ENCODE assay signal across 22 cellular contexts in the genomic region with DNA sequence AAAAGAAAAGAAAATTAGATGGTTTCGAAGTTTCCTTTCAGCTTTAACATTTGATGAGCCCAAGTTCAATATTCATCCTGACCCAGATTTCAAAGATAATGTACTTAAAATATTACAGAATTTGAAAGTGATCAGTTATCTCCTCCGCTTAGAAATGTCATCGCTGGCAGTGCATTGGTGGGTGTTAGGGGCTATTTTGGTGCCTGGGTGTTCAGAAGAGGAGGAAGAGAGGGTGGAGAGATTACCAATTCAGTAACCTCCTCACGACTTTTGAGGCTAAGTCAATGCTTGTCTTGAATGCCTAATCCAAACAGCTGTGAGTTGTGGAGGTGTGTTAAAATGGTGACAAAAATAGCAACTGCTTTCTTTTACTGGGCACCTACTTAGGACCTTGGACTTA. TPM values are rescaled to one million over a fixed set of nuclear protein-coding genes. Genes with fewer than 3 reads are reported as not detected.
DNase-seq lines count a peak whose midpoint lies in the region; ATAC-seq and TF ChIP-seq lines count a peak whose summit lies in the region.
"Had no signal": no experiment of that assay in that cellular context is flagged by ENCODE, and none has a peak within 500 bp of the region (broad histone marks: within the 10 kb centered on the region; RNA-seq: fewer than 3 reads in every experiment).

No MANE protein-coding gene starts in this region.

- intact Hi-C loops in activated CD4-positive, alpha-beta memory T cell treated with anti-CD3 and anti-CD28 coated beads for 36 hours (cut with micrococcal nuclease): no loop called here

- no peaks in the 10 kb centered on the region for H3K9me3 Mint-ChIP-seq in activated T-cell treated with anti-CD3 and anti-CD28 coated beads, Interleukin-2, amount 50 U/mL, for 72 hours
- H3K9me3 Mint-ChIP-seq in activated CD4-positive, alpha-beta memory T cell treated with anti-CD3 and anti-CD28 coated beads for 36 hours: no peaks in the 10 kb centered on the region
- peaks cover 4% of the 10 kb centered on the region for H3K9me3 Mint-ChIP-seq in glutamatergic neuron (ENCODE audit: unreplicated experiment)
- H3K9me3 Mint-ChIP-seq: CD4-positive, alpha-beta memory T cell had no signal

- ATAC-seq in activated CD4-positive, CD25-positive, alpha-beta regulatory T cell treated with anti-CD3 and anti-CD28 coated beads, Interleukin-2, amount 50 U/mL, for 24 hours: peak; percentile 71 to 88
- peak; percentile 73 to 90 for ATAC-seq in activated T-cell treated with anti-CD3 and anti-CD28 coated beads, Interleukin-2, amount 50 U/mL, for 72 hours (replicated peaks in 1 of 2)
- ATAC-seq in GM18502 (IDR thresholded peaks at IDR 0.05; ENCODE audit: poor library complexity, unreplicated experiment): no peak
- ATAC-seq: GM12878, Right ventricle myocardium inferior had no signal

- peak overlapping the region in 1 of 2 donors; percentile 31 for H3K4me3 Mint-ChIP-seq in activated T-cell treated with anti-CD3 and anti-CD28 coated beads, Interleukin-2, amount 50 U/mL, for 72 hours
- H3K4me3 Mint-ChIP-seq in activated CD4-positive, alpha-beta memory T cell treated with anti-CD3 and anti-CD28 coated beads for 36 hours: no peak overlapping the region
- no peak overlapping the region for H3K4me3 Mint-ChIP-seq in glutamatergic neuron (ENCODE audit: unreplicated experiment)
- H3K4me3 Mint-ChIP-seq: CD4-positive, alpha-beta memory T cell had no signal

- CTCF ChIA-PET in activated CD4-positive, alpha-beta memory T cell treated with anti-CD3 and anti-CD28 coated beads for 36 hours (lab: Charles Lee): interaction anchor here (1.4 to 1.8 kb wide), 2 partner anchors 16 to 197 kb away, joined by 4 read pairs; no protein-coding TSS in a partner anchor

- DNase-seq in activated CD4-positive, CD25-positive, alpha-beta regulatory T cell (lab: John Stamatoyannopoulos, UW): no peak
- peak in 1 of 2 donors; percentile 21 for DNase-seq in activated T-cell treated with anti-CD3 and anti-CD28 coated beads, Interleukin-2, amount 50 U/mL, for 72 hours
- no peak for DNase-seq in activated T-cell treated with anti-CD3 and anti-CD28 coated beads, Interleukin-2, amount 50 U/mL, for 1 hour
- DNase-seq in activated CD4-positive, alpha-beta memory T cell treated with anti-CD3 and anti-CD28 coated beads for 36 hours: peak; percentile 42
- peak; percentile 36 for DNase-seq in stimulated activated CD8-positive, alpha-beta memory T cell treated with anti-CD3 and anti-CD28 coated beads, Interleukin-4, amount 100 ng/mL, for 48 hours
- no peak for DNase-seq in glutamatergic neuron
- DNase-seq: ACHN; Caco-2; CD4-positive, alpha-beta memory T cell; DMS 273 treated with DMSO at 0.1 percent for 48 hours; DMS79 treated with DMSO at 0.1 percent for 48 hours; KBM-7; MM.1S; NCI-H1048; NCI-H1417 treated with DMSO at 0.1 percent for 48 hours; NCI-H187; NCI-H446 treated with DMSO at 0.1 percent for 48 hours; NCI-H526 treated with DMSO at 0.1 percent for 48 hours had no signal

- H3K4me1 Mint-ChIP-seq in activated T-cell treated with anti-CD3 and anti-CD28 coated beads, Interleukin-2, amount 50 U/mL, for 72 hours (ENCODE audit: low read depth): peaks cover 15% of the 10 kb centered on the region
- H3K4me1 Mint-ChIP-seq in activated CD4-positive, alpha-beta memory T cell treated with anti-CD3 and anti-CD28 coated beads for 36 hours (ENCODE audit: low read depth): peaks cover 18% of the 10 kb centered on the region
- H3K4me1 Mint-ChIP-seq in glutamatergic neuron (ENCODE audit: low read depth, unreplicated experiment): peaks cover 4% of the 10 kb centered on the region

- H3K27me3 Mint-ChIP-seq in activated T-cell treated with anti-CD3 and anti-CD28 coated beads, Interleukin-2, amount 50 U/mL, for 72 hours (ENCODE audit: low read depth): no peaks in the 10 kb centered on the region
- H3K27me3 Mint-ChIP-seq in activated CD4-positive, alpha-beta memory T cell treated with anti-CD3 and anti-CD28 coated beads for 36 hours: no peaks in the 10 kb centered on the region
- H3K27me3 Mint-ChIP-seq in glutamatergic neuron (ENCODE audit: unreplicated experiment): no peaks in the 10 kb centered on the region

- no peak overlapping the region for H3K27ac Mint-ChIP-seq in activated T-cell treated with anti-CD3 and anti-CD28 coated beads, Interleukin-2, amount 50 U/mL, for 72 hours
- peak overlapping the region; percentile 43 for H3K27ac Mint-ChIP-seq in activated CD4-positive, alpha-beta memory T cell treated with anti-CD3 and anti-CD28 coated beads for 36 hours
- no peak overlapping the region for H3K27ac Mint-ChIP-seq in glutamatergic neuron (ENCODE audit: unreplicated experiment)

- POLR2A ChIA-PET in activated CD4-positive, alpha-beta memory T cell treated with anti-CD3 and anti-CD28 coated beads for 36 hours (lab: Charles Lee): interaction anchor here (1.1 to 2.3 kb wide), 3 partner anchors 14 to 130 kb away, joined by 3 to 11 read pairs (median 5); a partner anchor contains a TSS

- no peak for TF ChIP-seq CTCF in glutamatergic neuron (IDR thresholded peaks at IDR 0.05; ENCODE audit: partially characterized antibody, unreplicated experiment)

- H3K36me3 Mint-ChIP-seq in activated T-cell treated with anti-CD3 and anti-CD28 coated beads, Interleukin-2, amount 50 U/mL, for 72 hours (ENCODE audit: insufficient read depth in 2 of 2): no peaks in the 10 kb centered on the region
- no peaks in the 10 kb centered on the region for H3K36me3 Mint-ChIP-seq in activated CD4-positive, alpha-beta memory T cell treated with anti-CD3 and anti-CD28 coated beads for 36 hours
- no peaks in the 10 kb centered on the region for H3K36me3 Mint-ChIP-seq in glutamatergic neuron (ENCODE audit: unreplicated experiment)
- H3K36me3 Mint-ChIP-seq: CD4-positive, alpha-beta memory T cell had no signal

RNA-seq across cellular contexts. Expression of a gene that starts 13.8 kb away (rescaled TPM):
- total RNA-seq in activated T-cell treated with anti-CD3 and anti-CD28 coated beads, Interleukin-2, amount 50 U/mL, for 72 hours: 10 to 100 TPM; 70.5 to 90.5 TPM
- 10 to 100 TPM; 54.3 to 58.1 TPM for total RNA-seq in activated CD4-positive, alpha-beta memory T cell treated with anti-CD3 and anti-CD28 coated beads for 36 hours
- total RNA-seq in glutamatergic neuron (ENCODE audit: unreplicated experiment): 8.3 TPM

RNA-seq across cellular contexts. Expression of a gene that starts 39.6 kb away (rescaled TPM):
- total RNA-seq in activated T-cell treated with anti-CD3 and anti-CD28 coated beads, Interleukin-2, amount 50 U/mL, for 72 hours: 10 to 100 TPM; 18.5 to 30.3 TPM
- total RNA-seq in activated CD4-positive, alpha-beta memory T cell treated with anti-CD3 and anti-CD28 coated beads for 36 hours: 10 to 100 TPM; 18.8 to 19.3 TPM
- total RNA-seq in glutamatergic neuron (ENCODE audit: unreplicated experiment): 3.8 TPM

Comparison
In these comparisons a context has a peak if more than half of its experiments do, and no peak if none do; other contexts are left out.
1. DNase-seq: peak in activated CD4-positive, alpha-beta memory T cell treated with anti-CD3 and anti-CD28 coated beads for 36 hours (single experiment) and stimulated activated CD8-positive, alpha-beta memory T cell treated with anti-CD3 and anti-CD28 coated beads, Interleukin-4, amount 100 ng/mL, for 48 hours (single experiment); none in activated CD4-positive, CD25-positive, alpha-beta regulatory T cell (0 of 4), activated T-cell treated with anti-CD3 and anti-CD28 coated beads, Interleukin-2, amount 50 U/mL, for 1 hour (single experiment) and glutamatergic neuron (single experiment).